ENCODE assay signal across 1 cellular context in the genomic region with DNA sequence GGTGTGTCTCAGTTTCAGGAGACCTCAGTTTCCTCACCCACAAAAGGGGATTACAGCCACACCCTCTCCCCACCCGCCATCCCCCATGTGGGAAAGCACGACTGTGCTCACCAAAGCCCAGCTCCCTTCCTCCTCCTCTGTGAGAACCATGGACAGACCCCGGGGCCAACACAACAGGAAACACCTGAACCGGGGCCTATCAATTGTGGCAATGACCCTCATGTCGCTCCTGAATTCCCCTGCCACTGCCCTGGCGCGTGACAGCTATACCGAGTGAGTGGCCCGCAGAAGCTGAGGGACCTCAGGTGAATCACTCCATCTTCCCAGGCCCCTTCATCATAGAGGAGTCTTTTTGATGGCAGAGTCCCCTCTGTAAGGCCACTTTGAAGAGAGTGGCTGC.
TF ChIP-seq lines count a peak whose summit lies in the region.

No MANE protein-coding gene starts in this region.

TF ChIP-seq in IMR-90, 13 proteins besides CTCF, POLR2A, EP300 and RAD21:
- no peak for TF ChIP-seq MAFK (IDR thresholded peaks at IDR 0.05; ENCODE audit: low read depth, low read length)
- no peak for TF ChIP-seq MAZ (IDR thresholded peaks at IDR 0.05; ENCODE audit: borderline replicate concordance, low read depth, low read length)
- no peak for TF ChIP-seq MXI1 (IDR thresholded peaks at IDR 0.05; ENCODE audit: borderline replicate concordance, low read depth, low read length)
- no peak for TF ChIP-seq CHD1 (IDR thresholded peaks at IDR 0.05; ENCODE audit: low read depth, low read length)
- TF ChIP-seq SMC3 (IDR thresholded peaks at IDR 0.05; ENCODE audit: low read depth, low read length), result no peak
- TF ChIP-seq RFX5 (IDR thresholded peaks at IDR 0.05; ENCODE audit: low read depth, low read length), result no peak
- TF ChIP-seq NFE2L2 (IDR thresholded peaks at IDR 0.05; ENCODE audit: low read depth, low read length), result no peak
- TF ChIP-seq, protein P1, sequence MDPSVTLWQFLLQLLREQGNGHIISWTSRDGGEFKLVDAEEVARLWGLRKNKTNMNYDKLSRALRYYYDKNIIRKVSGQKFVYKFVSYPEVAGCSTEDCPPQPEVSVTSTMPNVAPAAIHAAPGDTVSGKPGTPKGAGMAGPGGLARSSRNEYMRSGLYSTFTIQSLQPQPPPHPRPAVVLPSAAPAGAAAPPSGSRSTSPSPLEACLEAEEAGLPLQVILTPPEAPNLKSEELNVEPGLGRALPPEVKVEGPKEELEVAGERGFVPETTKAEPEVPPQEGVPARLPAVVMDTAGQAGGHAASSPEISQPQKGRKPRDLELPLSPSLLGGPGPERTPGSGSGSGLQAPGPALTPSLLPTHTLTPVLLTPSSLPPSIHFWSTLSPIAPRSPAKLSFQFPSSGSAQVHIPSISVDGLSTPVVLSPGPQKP (IDR thresholded peaks at IDR 0.05; ENCODE audit: borderline replicate concordance, low read depth, low read length), result no peak
- no peak for TF ChIP-seq RCOR1 (IDR thresholded peaks at IDR 0.05; ENCODE audit: insufficient replicate concordance, low read length)
- TF ChIP-seq CEBPB (IDR thresholded peaks at IDR 0.05; ENCODE audit: low read depth, low read length), result no peak
- TF ChIP-seq, protein P2, sequence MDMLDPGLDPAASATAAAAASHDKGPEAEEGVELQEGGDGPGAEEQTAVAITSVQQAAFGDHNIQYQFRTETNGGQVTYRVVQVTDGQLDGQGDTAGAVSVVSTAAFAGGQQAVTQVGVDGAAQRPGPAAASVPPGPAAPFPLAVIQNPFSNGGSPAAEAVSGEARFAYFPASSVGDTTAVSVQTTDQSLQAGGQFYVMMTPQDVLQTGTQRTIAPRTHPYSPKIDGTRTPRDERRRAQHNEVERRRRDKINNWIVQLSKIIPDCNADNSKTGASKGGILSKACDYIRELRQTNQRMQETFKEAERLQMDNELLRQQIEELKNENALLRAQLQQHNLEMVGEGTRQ (IDR thresholded peaks at IDR 0.05; ENCODE audit: low read depth, low read length), result no peak
- TF ChIP-seq FOS (IDR thresholded peaks at IDR 0.05; ENCODE audit: low read depth, low read length), result no peak
- no peak for TF ChIP-seq BHLHE40 (IDR thresholded peaks at IDR 0.05; ENCODE audit: low read depth, low read length)
